17 cellular contexts compared by ENCODE assay signal in genomic region chr17:80725532-80725931, GRCh38.
A peak's percentile ranks its signal among the peaks of the same experiment; 100 is the strongest.
DNase-seq lines count a peak whose midpoint lies in the region; TF ChIP-seq lines count a peak whose summit lies in the region.
"Had no signal": no experiment of that assay in that cellular context is flagged by ENCODE, and none has a peak within 500 bp of the region (broad histone marks: within the 10 kb centered on the region; RNA-seq: fewer than 3 reads in every experiment).

No MANE protein-coding gene starts in this region.

- H3K36me3 ChIP-seq in SJCRH30, result no peaks in the 10 kb centered on the region
- H3K36me3 ChIP-seq in MM.1S (replicated peaks; ENCODE audit: insufficient read depth, low read length), result no peaks in the 10 kb centered on the region
- H3K36me3 ChIP-seq in Peyer's patch, result peaks cover 0 to 3% (median 0%) of the 10 kb centered on the region in 3 donors
- H3K36me3 ChIP-seq: colonic mucosa, pancreas had no signal

- H3K79me2 ChIP-seq in MM.1S (ENCODE audit: low read length), result peaks cover under 1% of the 10 kb centered on the region; the same call in 1 of the 2 replicates

- H3K27ac Mint-ChIP-seq in progenitor cell of endocrine pancreas, result peak overlapping the region; percentile 46
- H3K27ac Mint-ChIP-seq: activated T-helper 1 cell treated with anti-CD3 and anti-CD28 coated beads, Interleukin-12 subunit alpha, Interleukin-12 subunit beta, Interleukin-2, Interleukin-4 antibody, amounts not matched to agents 30 ng/mL and 10 ng/mL and 1 ng/mL, durations not matched to agents 14 hours and 24 hours and 36 hours; T-helper 17 cell had no signal

- peaks cover 4% of the 10 kb centered on the region for H3K36me3 Mint-ChIP-seq in progenitor cell of endocrine pancreas (ENCODE audit: insufficient read depth)

- H3K9me3 Mint-ChIP-seq in progenitor cell of endocrine pancreas (ENCODE audit: low read depth), result peaks cover 5% of the 10 kb centered on the region
- H3K9me3 Mint-ChIP-seq: activated T-helper 1 cell treated with anti-CD3 and anti-CD28 coated beads, Interleukin-12 subunit alpha, Interleukin-12 subunit beta, Interleukin-2, Interleukin-4 antibody, amounts not matched to agents 30 ng/mL and 10 ng/mL and 1 ng/mL, durations not matched to agents 14 hours and 24 hours and 36 hours; memory B cell had no signal

- no peaks in the 10 kb centered on the region for H3F3A ChIP-seq in MM.1S (ENCODE audit: insufficient read depth, low read length)

- no peak overlapping the region for H3K4me2 ChIP-seq in MM.1S (ENCODE audit: low read depth, low read length)

- no peak overlapping the region for H2AFZ ChIP-seq in MM.1S (ENCODE audit: low read length)

- H3K9me3 ChIP-seq in SJCRH30 (replicated peaks), result no peaks in the 10 kb centered on the region
- H3K9me3 ChIP-seq in MM.1S (replicated peaks; ENCODE audit: insufficient read depth, low read length), result no peaks in the 10 kb centered on the region
- H3K9me3 ChIP-seq in Peyer's patch, result no peaks in the 10 kb centered on the region
- H3K9me3 ChIP-seq: colonic mucosa, pancreas had no signal

- H3K4me3 Mint-ChIP-seq in progenitor cell of endocrine pancreas (ENCODE audit: low read depth), result no peak overlapping the region
- H3K4me3 Mint-ChIP-seq: activated T-helper 1 cell treated with anti-CD3 and anti-CD28 coated beads, Interleukin-12 subunit alpha, Interleukin-12 subunit beta, Interleukin-2, Interleukin-4 antibody, amounts not matched to agents 30 ng/mL and 10 ng/mL and 1 ng/mL, durations not matched to agents 14 hours and 24 hours and 36 hours; T-helper 17 cell had no signal

- H4K20me1 ChIP-seq in MM.1S (ENCODE audit: insufficient read depth, low read length), result no peaks in the 10 kb centered on the region

- TF ChIP-seq CTCF in fibroblast of mammary gland (conservative IDR thresholded peaks at IDR 0.05; ENCODE audit: control insufficient read depth, insufficient read depth, low read depth, low read length) (no peak), progenitor cell of endocrine pancreas (IDR thresholded peaks at IDR 0.05; ENCODE audit: unreplicated experiment) (no peak), MM.1S (IDR thresholded peaks at IDR 0.05; ENCODE audit: low read length) (no peak), Peyer's patch (IDR thresholded peaks at IDR 0.05) (no peak)

- H3K4me3 ChIP-seq in SJCRH30, result peak overlapping the region; percentile 20
- no peak overlapping the region for H3K4me3 ChIP-seq in fibroblast of mammary gland (ENCODE audit: control insufficient read depth, low read depth, low read length)
- no peak overlapping the region for H3K4me3 ChIP-seq in MM.1S (ENCODE audit: low read length)
- H3K4me3 ChIP-seq in Peyer's patch, result no peak overlapping the region
- H3K4me3 ChIP-seq: colonic mucosa, pancreas had no signal

- TF ChIP-seq POLR2A in Peyer's patch (IDR thresholded peaks at IDR 0.05), result no peak

- H3K4me1 Mint-ChIP-seq in progenitor cell of endocrine pancreas (ENCODE audit: low read depth), result peaks cover 3% of the 10 kb centered on the region

- H3K27ac ChIP-seq in SJCRH30 (peak overlapping the region; percentile 74), MM.1S (ENCODE audit: low read length) (no peak overlapping the region), Peyer's patch (peak overlapping the region in 1 of 4 donors; percentile 16)
- H3K27ac ChIP-seq: colonic mucosa, pancreas had no signal

- no peaks in the 10 kb centered on the region for H3K9me2 ChIP-seq in MM.1S (replicated peaks; ENCODE audit: insufficient read depth, low read length)

- DNase-seq in D341Med (ENCODE audit: low spot score), result peak; percentile 26
- DNase-seq in SJCRH30, result peak; percentile 56 to 73
- peak; percentile 61 for DNase-seq in fibroblast of mammary gland (ENCODE audit: low read depth)
- DNase-seq in progenitor cell of endocrine pancreas (ENCODE audit: low spot score, unreplicated experiment), result no peak
- DNase-seq in MM.1S, result no peak
- no peak for DNase-seq in activated CD4-positive, alpha-beta T cell treated with anti-CD3 and anti-CD28 coated beads, Interleukin-2, amount 50 U/mL, for 48 hours
- no peak for DNase-seq in NCI-H2171 (lab: John Stamatoyannopoulos, UW)
- DNase-seq in Peyer's patch, result no peak
- DNase-seq: activated CD4-positive, alpha-beta T cell treated with anti-CD3 and anti-CD28 coated beads, Interleukin-2, amount 50 U/mL, for 1 hour; colonic mucosa; KG1; NCI-H1417; stimulated activated CD4-positive, alpha-beta T cell treated with anti-CD3 and anti-CD28 coated beads, Interleukin-12 subunit alpha, Interleukin-12 subunit beta, amount 100 ng/mL, for 4 hours; T-helper 17 cell had no signal

- no peaks in the 10 kb centered on the region for H3K27me3 Mint-ChIP-seq in progenitor cell of endocrine pancreas
- H3K27me3 Mint-ChIP-seq: memory B cell, T-helper 17 cell had no signal

- H3K27me3 ChIP-seq in SJCRH30 (no peaks in the 10 kb centered on the region), MM.1S (replicated peaks; ENCODE audit: insufficient read depth, low read length) (no peaks in the 10 kb centered on the region), Peyer's patch (no peaks in the 10 kb centered on the region)
- H3K27me3 ChIP-seq: colonic mucosa, pancreas had no signal

- H3K4me1 ChIP-seq in SJCRH30, result peaks cover 84% of the 10 kb centered on the region
- no peaks in the 10 kb centered on the region for H3K4me1 ChIP-seq in MM.1S (ENCODE audit: low read length)
- H3K4me1 ChIP-seq in Peyer's patch, result peaks cover 0 to 8% (median 0%) of the 10 kb centered on the region in 4 donors
- H3K4me1 ChIP-seq: colonic mucosa had no signal

- no peak overlapping the region for H3K9ac ChIP-seq in MM.1S (ENCODE audit: low read length)

Comparison
In these comparisons a context has a peak if more than half of its experiments do, and no peak if none do; other contexts are left out.
1. DNase-seq: peak in D341Med (single experiment), SJCRH30 (2 of 2) and fibroblast of mammary gland (single experiment); none in progenitor cell of endocrine pancreas (single experiment), MM.1S (single experiment), activated CD4-positive, alpha-beta T cell treated with anti-CD3 and anti-CD28 coated beads, Interleukin-2, amount 50 U/mL, for 48 hours (0 of 2), NCI-H2171 (single experiment) and Peyer's patch (0 of 3).